In genomic region chr9:36488322-36488838, GRCh38 we compare ENCODE assay signal across 8 cellular contexts.
A peak's percentile ranks its signal among the peaks of the same experiment; 100 is the strongest.
DNase-seq lines count a peak whose midpoint lies in the region; ATAC-seq and TF ChIP-seq lines count a peak whose summit lies in the region.

No MANE protein-coding gene starts in this region.

- H3K27ac ChIP-seq in adipose tissue (ENCODE audit: low read depth, low read length), result peak overlapping the region; percentile 23
- H3K27ac ChIP-seq in right lobe of liver, result peak overlapping the region; percentile 68 to 84 (median 81)
- H3K27ac ChIP-seq in suprapubic skin, result peak overlapping the region; percentile 83

- no peaks in the 10 kb centered on the region for H3K36me3 ChIP-seq in right lobe of liver
- no peaks in the 10 kb centered on the region for H3K36me3 ChIP-seq in suprapubic skin

- no peaks in the 10 kb centered on the region for H3K27me3 ChIP-seq in right lobe of liver
- no peaks in the 10 kb centered on the region for H3K27me3 ChIP-seq in suprapubic skin

- intact Hi-C loops in right lobe of liver (cut with DNase I), result no loop called here

- TF ChIP-seq CTCF in right lobe of liver (IDR thresholded peaks at IDR 0.05), result no peak
- TF ChIP-seq CTCF in suprapubic skin (IDR thresholded peaks at IDR 0.05), result no peak

- TF ChIP-seq EP300 in suprapubic skin (IDR thresholded peaks at IDR 0.05), result no peak

- TF ChIP-seq POLR2A in right lobe of liver (IDR thresholded peaks at IDR 0.05), result no peak
- no peak for TF ChIP-seq POLR2A in suprapubic skin (IDR thresholded peaks at IDR 0.05)

- ATAC-seq in right lobe of liver, result no peak

- no peaks in the 10 kb centered on the region for H3K9me3 ChIP-seq in right lobe of liver
- no peaks in the 10 kb centered on the region for H3K9me3 ChIP-seq in suprapubic skin

- H3K4me1 ChIP-seq in right lobe of liver (peaks cover 0 to 27% (median 2%) of the 10 kb centered on the region in 4 donors), suprapubic skin (peaks cover 28% of the 10 kb centered on the region)

- WGBS in adipose tissue, 3 donors, result 13 to 27% (median 17%) methylated on average over 7 of the region's 7 CpGs
- WGBS in right lobe of liver (ENCODE audit: insufficient coverage, low coverage, low lambda C conversion rate, missing lambda C conversion rate), result 39% methylated on average over 6 of the region's 7 CpGs
- 16% methylated on average over 7 of the region's 7 CpGs for WGBS in suprapubic skin

- peak; percentile 31 for DNase-seq in activated CD4-positive, alpha-beta T cell treated with anti-CD3 and anti-CD28 coated beads for 48 hours
- no peak for DNase-seq in activated CD4-positive, alpha-beta T cell treated with anti-CD3 and anti-CD28 coated beads, Interleukin-2, amount 50 U/mL, for 1 hour
- DNase-seq in right lobe of liver (peak in 1 of 3 donors; percentile 20), suprapubic skin (ENCODE audit: low spot score in 2 of 2) (peak in 1 of 2 donors; percentile 69), putamen (ENCODE audit: low spot score) (no peak), NCI-H345 treated with DMSO at 0.1 percent for 48 hours (lab: John Stamatoyannopoulos, UW; ENCODE audit: unreplicated experiment) (no peak)
- DNase-seq in activated CD4-positive, CD25-positive, alpha-beta regulatory T cell (lab: John Stamatoyannopoulos, UW), result no peak

- H3K4me3 ChIP-seq in right lobe of liver (peak overlapping the region; percentile 46 to 96 (median 50)), suprapubic skin (peak overlapping the region; percentile 97)

Comparison
In these comparisons a context has a peak if more than half of its experiments do, and no peak if none do; other contexts are left out.
1. H3K27ac ChIP-seq: peak in every context shown above with its lines; median percentile 83 in suprapubic skin; 81 in right lobe of liver; 23 in adipose tissue.